In the genomic region with DNA sequence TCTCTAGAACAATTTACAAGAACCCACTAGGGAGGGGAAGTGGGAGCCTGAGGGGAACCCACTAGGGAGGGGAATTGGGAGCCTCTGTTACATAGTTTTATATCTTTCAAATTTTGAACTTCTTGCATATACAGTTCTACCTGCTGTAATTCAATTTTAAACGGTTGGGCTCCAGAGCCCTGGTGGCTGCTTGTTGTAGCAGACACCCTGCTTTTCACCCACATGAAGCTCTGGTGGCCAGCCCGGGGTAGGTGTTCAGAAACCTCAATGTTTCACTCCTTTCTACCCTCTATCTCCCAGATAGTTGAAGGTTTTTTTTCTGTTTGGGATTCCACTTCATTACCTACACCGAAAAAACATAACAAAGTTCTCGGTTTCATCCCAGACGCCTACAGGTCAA, we compare ENCODE assay signal across 2 cellular contexts.
TF ChIP-seq lines count a peak whose summit lies in the region.

No MANE protein-coding gene starts in this region.

TF ChIP-seq in SK-N-SH, 30 proteins besides CTCF, POLR2A, EP300 and RAD21 (continued from another document):
- TF ChIP-seq, protein P1, sequence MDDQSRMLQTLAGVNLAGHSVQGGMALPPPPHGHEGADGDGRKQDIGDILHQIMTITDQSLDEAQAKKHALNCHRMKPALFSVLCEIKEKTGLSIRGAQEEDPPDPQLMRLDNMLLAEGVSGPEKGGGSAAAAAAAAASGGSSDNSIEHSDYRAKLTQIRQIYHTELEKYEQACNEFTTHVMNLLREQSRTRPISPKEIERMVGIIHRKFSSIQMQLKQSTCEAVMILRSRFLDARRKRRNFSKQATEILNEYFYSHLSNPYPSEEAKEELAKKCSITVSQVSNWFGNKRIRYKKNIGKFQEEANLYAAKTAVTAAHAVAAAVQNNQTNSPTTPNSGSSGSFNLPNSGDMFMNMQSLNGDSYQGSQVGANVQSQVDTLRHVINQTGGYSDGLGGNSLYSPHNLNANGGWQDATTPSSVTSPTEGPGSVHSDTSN (IDR thresholded peaks at IDR 0.05) = no peak
- TF ChIP-seq ELF1 (IDR thresholded peaks at IDR 0.05) (no peak), POLR2AphosphoS5 (IDR thresholded peaks at IDR 0.05; ENCODE audit: low read depth, low read length) (no peak), TCF12 (IDR thresholded peaks at IDR 0.05) (no peak), FOSL2 (IDR thresholded peaks at IDR 0.05; ENCODE audit: borderline replicate concordance, low read depth) (no peak), NFIC (IDR thresholded peaks at IDR 0.05; ENCODE audit: borderline replicate concordance) (no peak), TEAD4 (IDR thresholded peaks at IDR 0.05; ENCODE audit: borderline replicate concordance, insufficient read depth) (no peak), EZH2phosphoT487 (IDR thresholded peaks at IDR 0.05; ENCODE audit: borderline replicate concordance, low read depth) (no peak), RXRA (IDR thresholded peaks at IDR 0.05; ENCODE audit: borderline replicate concordance, low read depth) (no peak)
- TF ChIP-seq, protein P2, sequence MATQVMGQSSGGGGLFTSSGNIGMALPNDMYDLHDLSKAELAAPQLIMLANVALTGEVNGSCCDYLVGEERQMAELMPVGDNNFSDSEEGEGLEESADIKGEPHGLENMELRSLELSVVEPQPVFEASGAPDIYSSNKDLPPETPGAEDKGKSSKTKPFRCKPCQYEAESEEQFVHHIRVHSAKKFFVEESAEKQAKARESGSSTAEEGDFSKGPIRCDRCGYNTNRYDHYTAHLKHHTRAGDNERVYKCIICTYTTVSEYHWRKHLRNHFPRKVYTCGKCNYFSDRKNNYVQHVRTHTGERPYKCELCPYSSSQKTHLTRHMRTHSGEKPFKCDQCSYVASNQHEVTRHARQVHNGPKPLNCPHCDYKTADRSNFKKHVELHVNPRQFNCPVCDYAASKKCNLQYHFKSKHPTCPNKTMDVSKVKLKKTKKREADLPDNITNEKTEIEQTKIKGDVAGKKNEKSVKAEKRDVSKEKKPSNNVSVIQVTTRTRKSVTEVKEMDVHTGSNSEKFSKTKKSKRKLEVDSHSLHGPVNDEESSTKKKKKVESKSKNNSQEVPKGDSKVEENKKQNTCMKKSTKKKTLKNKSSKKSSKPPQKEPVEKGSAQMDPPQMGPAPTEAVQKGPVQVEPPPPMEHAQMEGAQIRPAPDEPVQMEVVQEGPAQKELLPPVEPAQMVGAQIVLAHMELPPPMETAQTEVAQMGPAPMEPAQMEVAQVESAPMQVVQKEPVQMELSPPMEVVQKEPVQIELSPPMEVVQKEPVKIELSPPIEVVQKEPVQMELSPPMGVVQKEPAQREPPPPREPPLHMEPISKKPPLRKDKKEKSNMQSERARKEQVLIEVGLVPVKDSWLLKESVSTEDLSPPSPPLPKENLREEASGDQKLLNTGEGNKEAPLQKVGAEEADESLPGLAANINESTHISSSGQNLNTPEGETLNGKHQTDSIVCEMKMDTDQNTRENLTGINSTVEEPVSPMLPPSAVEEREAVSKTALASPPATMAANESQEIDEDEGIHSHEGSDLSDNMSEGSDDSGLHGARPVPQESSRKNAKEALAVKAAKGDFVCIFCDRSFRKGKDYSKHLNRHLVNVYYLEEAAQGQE (IDR thresholded peaks at IDR 0.05; ENCODE audit: low read depth, low read length) = no peak

TF ChIP-seq in SK-N-SH treated with all-trans-retinoic acid at 6 μM for 48 hours, 23 proteins besides CTCF, POLR2A, EP300 and RAD21 (continued from another document):
- TF ChIP-seq, protein P3, sequence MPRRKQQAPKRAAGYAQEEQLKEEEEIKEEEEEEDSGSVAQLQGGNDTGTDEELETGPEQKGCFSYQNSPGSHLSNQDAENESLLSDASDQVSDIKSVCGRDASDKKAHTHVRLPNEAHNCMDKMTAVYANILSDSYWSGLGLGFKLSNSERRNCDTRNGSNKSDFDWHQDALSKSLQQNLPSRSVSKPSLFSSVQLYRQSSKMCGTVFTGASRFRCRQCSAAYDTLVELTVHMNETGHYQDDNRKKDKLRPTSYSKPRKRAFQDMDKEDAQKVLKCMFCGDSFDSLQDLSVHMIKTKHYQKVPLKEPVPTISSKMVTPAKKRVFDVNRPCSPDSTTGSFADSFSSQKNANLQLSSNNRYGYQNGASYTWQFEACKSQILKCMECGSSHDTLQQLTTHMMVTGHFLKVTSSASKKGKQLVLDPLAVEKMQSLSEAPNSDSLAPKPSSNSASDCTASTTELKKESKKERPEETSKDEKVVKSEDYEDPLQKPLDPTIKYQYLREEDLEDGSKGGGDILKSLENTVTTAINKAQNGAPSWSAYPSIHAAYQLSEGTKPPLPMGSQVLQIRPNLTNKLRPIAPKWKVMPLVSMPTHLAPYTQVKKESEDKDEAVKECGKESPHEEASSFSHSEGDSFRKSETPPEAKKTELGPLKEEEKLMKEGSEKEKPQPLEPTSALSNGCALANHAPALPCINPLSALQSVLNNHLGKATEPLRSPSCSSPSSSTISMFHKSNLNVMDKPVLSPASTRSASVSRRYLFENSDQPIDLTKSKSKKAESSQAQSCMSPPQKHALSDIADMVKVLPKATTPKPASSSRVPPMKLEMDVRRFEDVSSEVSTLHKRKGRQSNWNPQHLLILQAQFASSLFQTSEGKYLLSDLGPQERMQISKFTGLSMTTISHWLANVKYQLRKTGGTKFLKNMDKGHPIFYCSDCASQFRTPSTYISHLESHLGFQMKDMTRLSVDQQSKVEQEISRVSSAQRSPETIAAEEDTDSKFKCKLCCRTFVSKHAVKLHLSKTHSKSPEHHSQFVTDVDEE (CRISPR knock-in tag; IDR thresholded peaks at IDR 0.05) = no peak
- no peak for TF ChIP-seq CSDC2 (CRISPR knock-in tag; IDR thresholded peaks at IDR 0.05)
- no peak for TF ChIP-seq ARNTL (CRISPR knock-in tag; IDR thresholded peaks at IDR 0.05; ENCODE audit: borderline replicate concordance, low read depth)
- TF ChIP-seq ZFP3 (CRISPR knock-in tag; IDR thresholded peaks at IDR 0.05) = no peak
- TF ChIP-seq TCF4 (CRISPR knock-in tag; IDR thresholded peaks at IDR 0.05; ENCODE audit: borderline replicate concordance) = no peak
- TF ChIP-seq OSR1 (CRISPR knock-in tag; IDR thresholded peaks at IDR 0.05) = no peak
- TF ChIP-seq, protein P4, sequence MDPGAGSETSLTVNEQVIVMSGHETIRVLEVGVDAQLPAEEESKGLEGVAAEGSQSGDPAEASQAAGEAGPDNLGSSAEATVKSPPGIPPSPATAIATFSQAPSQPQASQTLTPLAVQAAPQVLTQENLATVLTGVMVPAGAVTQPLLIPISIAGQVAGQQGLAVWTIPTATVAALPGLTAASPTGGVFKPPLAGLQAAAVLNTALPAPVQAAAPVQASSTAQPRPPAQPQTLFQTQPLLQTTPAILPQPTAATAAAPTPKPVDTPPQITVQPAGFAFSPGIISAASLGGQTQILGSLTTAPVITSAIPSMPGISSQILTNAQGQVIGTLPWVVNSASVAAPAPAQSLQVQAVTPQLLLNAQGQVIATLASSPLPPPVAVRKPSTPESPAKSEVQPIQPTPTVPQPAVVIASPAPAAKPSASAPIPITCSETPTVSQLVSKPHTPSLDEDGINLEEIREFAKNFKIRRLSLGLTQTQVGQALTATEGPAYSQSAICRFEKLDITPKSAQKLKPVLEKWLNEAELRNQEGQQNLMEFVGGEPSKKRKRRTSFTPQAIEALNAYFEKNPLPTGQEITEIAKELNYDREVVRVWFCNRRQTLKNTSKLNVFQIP (CRISPR knock-in tag; IDR thresholded peaks at IDR 0.05; ENCODE audit: borderline replicate concordance, low read depth) = no peak
- TF ChIP-seq GLIS3 (CRISPR knock-in tag; IDR thresholded peaks at IDR 0.05) = no peak
- no peak for TF ChIP-seq ESRRG (CRISPR knock-in tag; IDR thresholded peaks at IDR 0.05)
- TF ChIP-seq, protein P5, sequence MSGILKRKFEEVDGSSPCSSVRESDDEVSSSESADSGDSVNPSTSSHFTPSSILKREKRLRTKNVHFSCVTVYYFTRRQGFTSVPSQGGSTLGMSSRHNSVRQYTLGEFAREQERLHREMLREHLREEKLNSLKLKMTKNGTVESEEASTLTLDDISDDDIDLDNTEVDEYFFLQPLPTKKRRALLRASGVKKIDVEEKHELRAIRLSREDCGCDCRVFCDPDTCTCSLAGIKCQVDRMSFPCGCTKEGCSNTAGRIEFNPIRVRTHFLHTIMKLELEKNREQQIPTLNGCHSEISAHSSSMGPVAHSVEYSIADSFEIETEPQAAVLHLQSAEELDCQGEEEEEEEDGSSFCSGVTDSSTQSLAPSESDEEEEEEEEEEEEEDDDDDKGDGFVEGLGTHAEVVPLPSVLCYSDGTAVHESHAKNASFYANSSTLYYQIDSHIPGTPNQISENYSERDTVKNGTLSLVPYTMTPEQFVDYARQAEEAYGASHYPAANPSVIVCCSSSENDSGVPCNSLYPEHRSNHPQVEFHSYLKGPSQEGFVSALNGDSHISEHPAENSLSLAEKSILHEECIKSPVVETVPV (CRISPR knock-in tag; IDR thresholded peaks at IDR 0.05) = no peak
- no peak for TF ChIP-seq ZNF565 (CRISPR knock-in tag; conservative IDR thresholded peaks at IDR 0.05; ENCODE audit: low read depth)
- TF ChIP-seq ZNF70 (CRISPR knock-in tag; IDR thresholded peaks at IDR 0.05) = no peak
- TF ChIP-seq ISL1 (CRISPR knock-in tag; IDR thresholded peaks at IDR 0.05) = no peak
- TF ChIP-seq ZC3H10 (CRISPR knock-in tag; IDR thresholded peaks at IDR 0.05) = no peak
- TF ChIP-seq RARB (CRISPR knock-in tag; IDR thresholded peaks at IDR 0.05) = no peak
- TF ChIP-seq TOX (CRISPR knock-in tag; IDR thresholded peaks at IDR 0.05; ENCODE audit: borderline replicate concordance) = no peak
- no peak for TF ChIP-seq ZNF8 (CRISPR knock-in tag; IDR thresholded peaks at IDR 0.05)
- TF ChIP-seq BACH2 (CRISPR knock-in tag; IDR thresholded peaks at IDR 0.05; ENCODE audit: borderline replicate concordance) = no peak
